ENCODE assay signal across 20 cellular contexts in genomic region chr12:119008691-119009221, GRCh38. TPM values are rescaled to one million over a fixed set of nuclear protein-coding genes. Genes with fewer than 3 reads are reported as not detected.
A peak's percentile ranks its signal among the peaks of the same experiment; 100 is the strongest.
DNase-seq lines count a peak whose midpoint lies in the region; ATAC-seq and FAIRE-seq lines count a peak whose summit lies in the region.
"Had no signal": no experiment of that assay in that cellular context is flagged by ENCODE, and none has a peak within 500 bp of the region (broad histone marks: within the 10 kb centered on the region; RNA-seq: fewer than 3 reads in every experiment).

No MANE protein-coding gene starts in this region.

- no peak overlapping the region for H3K27ac Mint-ChIP-seq in natural killer cell treated with Interleukin-12 subunit alpha and Interleukin-12 subunit beta and Interleukin-15 and Interleukin-18, amount 100 ng/mL, for 72 hours
- H3K27ac Mint-ChIP-seq: stimulated activated naive B cell treated with anti-CD40 and anti-IgM and Interleukin-4, amounts not matched to agents 10 μg/mL and 1 μg/mL and 100 μg/mL, for 72 hours had no signal

- ATAC-seq in natural killer cell treated with Interleukin-12 subunit alpha and Interleukin-12 subunit beta and Interleukin-15 and Interleukin-18, amount 100 ng/mL, for 72 hours, result no peak
- ATAC-seq: gastroesophageal sphincter; left colon; right cardiac atrium; stimulated activated naive B cell treated with anti-CD40 and anti-IgM and Interleukin-4, amounts not matched to agents 10 μg/mL and 1 μg/mL and 100 μg/mL, for 72 hours had no signal

- peak overlapping the region; percentile 63 for H3K4me2 ChIP-seq in neuronal stem cell (ENCODE audit: insufficient read depth, low read length, poor library complexity, severe bottlenecking)
- H3K4me2 ChIP-seq: BLaER1 had no signal

- 5% methylated on average over 20 of the region's 20 CpGs for WGBS in ectodermal cell, 2 experiments
- no CpG with 5 or more reads among the region's 20 CpGs for WGBS in neuronal stem cell (ENCODE audit: extremely low coverage in 2 of 2, insufficient read length in 2 of 2, insufficient replicate concordance in 1 of 2), 2 donors
- 3 to 7% (median 5%) methylated on average over 20 of the region's 20 CpGs for whole genome bisulfite sequencing in small intestine, 3 donors

- no peak overlapping the region for H3K4me3 Mint-ChIP-seq in natural killer cell treated with Interleukin-12 subunit alpha and Interleukin-12 subunit beta and Interleukin-15 and Interleukin-18, amount 100 ng/mL, for 72 hours
- H3K4me3 Mint-ChIP-seq: stimulated activated naive B cell treated with anti-CD40 and anti-IgM and Interleukin-4, amounts not matched to agents 10 μg/mL and 1 μg/mL and 100 μg/mL, for 72 hours had no signal

- H3K9ac ChIP-seq in HUES6 (ENCODE audit: low read length) (peak overlapping the region; percentile 35), neuronal stem cell (ENCODE audit: low read depth, low read length, poor library complexity) (peak overlapping the region; percentile 39)
- H3K9ac ChIP-seq: BLaER1 had no signal

- no peak overlapping the region for H2BK12ac ChIP-seq in neuronal stem cell (ENCODE audit: low read length)

- no peaks in the 10 kb centered on the region for H3K79me1 ChIP-seq in neuronal stem cell (ENCODE audit: low read depth, low read length)

- no peak overlapping the region for H3K4ac ChIP-seq in neuronal stem cell (ENCODE audit: low read length)

- peak overlapping the region; percentile 61 for H2AFZ ChIP-seq in neuronal stem cell (ENCODE audit: low read length)

- no peaks in the 10 kb centered on the region for H3K36me3 Mint-ChIP-seq in natural killer cell treated with Interleukin-12 subunit alpha and Interleukin-12 subunit beta and Interleukin-15 and Interleukin-18, amount 100 ng/mL, for 72 hours

- no peak overlapping the region for H2BK120ac ChIP-seq in neuronal stem cell (ENCODE audit: low read depth, low read length)

- no peak overlapping the region for H3K14ac ChIP-seq in neuronal stem cell (ENCODE audit: low read length)

- H3K4me1 Mint-ChIP-seq in natural killer cell treated with Interleukin-12 subunit alpha and Interleukin-12 subunit beta and Interleukin-15 and Interleukin-18, amount 100 ng/mL, for 72 hours (ENCODE audit: low read depth in 2 of 2), result no peaks in the 10 kb centered on the region

- DNase-seq in NCI-H2227 treated with DMSO at 0.1 percent for 48 hours (lab: John Stamatoyannopoulos, UW) (peak; percentile 88), neuronal stem cell (ENCODE audit: low spot score) (peak; percentile 88), small intestine (no peak), OCI-M2 (lab: John Stamatoyannopoulos, UW; ENCODE audit: unreplicated experiment) (no peak), GM19238 (ENCODE audit: insufficient read length, low spot score) (no peak)
- no peak for DNase-seq in natural killer cell treated with Interleukin-12 subunit alpha and Interleukin-12 subunit beta and Interleukin-15 and Interleukin-18, amount 100 ng/mL, for 72 hours (ENCODE audit: low spot score)
- DNase-seq: activated naive CD4-positive, alpha-beta T cell treated with Interleukin-2 at 50 U/mL for 16 hours; left colon; NCI-H2081; right cardiac atrium; RPMI8226; stimulated activated naive B cell treated with anti-CD40 and anti-IgM and Interleukin-4, amounts not matched to agents 10 μg/mL and 1 μg/mL and 100 μg/mL, for 72 hours had no signal

- H2BK5ac ChIP-seq in neuronal stem cell (ENCODE audit: low read length), result no peak overlapping the region

- H3K4me1 ChIP-seq in HUES6 (ENCODE audit: control insufficient read depth, insufficient read depth, low read length) (peaks cover 30% of the 10 kb centered on the region), ectodermal cell (ENCODE audit: control insufficient read depth, insufficient read depth, low read length) (peaks cover 59% of the 10 kb centered on the region), neuronal stem cell (ENCODE audit: control insufficient read depth in 2 of 2, insufficient read depth in 1 of 2, low read depth in 1 of 2, low read length in 2 of 2) (peaks cover 0 to 34% of the 10 kb centered on the region in 2 donors), small intestine (ENCODE audit: control insufficient read depth in 2 of 2, insufficient read depth in 1 of 2, low read depth in 1 of 2, low read length in 1 of 2) (no peaks in the 10 kb centered on the region)
- H3K4me1 ChIP-seq: BLaER1, gastroesophageal sphincter, vagina had no signal

- no peak overlapping the region for H2BK15ac ChIP-seq in neuronal stem cell (ENCODE audit: low read length)

- H3K18ac ChIP-seq in neuronal stem cell (ENCODE audit: low read length), result peak overlapping the region; percentile 78

- H4K8ac ChIP-seq in neuronal stem cell (ENCODE audit: low read depth, low read length), result no peak overlapping the region

- peak overlapping the region; percentile 44 for H3K4me3 ChIP-seq in HUES6 (ENCODE audit: low read depth, low read length)
- H3K4me3 ChIP-seq in ectodermal cell (ENCODE audit: insufficient read depth, low read depth, low read length), result peak overlapping the region; percentile 2
- H3K4me3 ChIP-seq in neuronal stem cell (ENCODE audit: low read length in 2 of 2), result peak overlapping the region in 1 of 2 donors; percentile 65
- H3K4me3 ChIP-seq in small intestine (ENCODE audit: low read depth in 1 of 2, low read length in 2 of 2), result no peak overlapping the region
- H3K4me3 ChIP-seq: BLaER1, gastroesophageal sphincter, vagina had no signal

- no peak overlapping the region for H4K91ac ChIP-seq in neuronal stem cell (ENCODE audit: low read depth, low read length, poor library complexity)

- no peak for FAIRE-seq in small intestine (lab: Jason Lieb, UNC)
- FAIRE-seq: bronchial epithelial cell had no signal

- H3K27ac ChIP-seq in HUES6 (ENCODE audit: low read depth, low read length) (no peak overlapping the region), ectodermal cell (ENCODE audit: insufficient read depth, low read depth, low read length, poor library complexity, severe bottlenecking) (peak overlapping the region; percentile 86), neuronal stem cell (replicated peaks; ENCODE audit: low read length) (peak overlapping the region; percentile 88), small intestine (ENCODE audit: low read depth in 1 of 2, low read length in 1 of 2) (no peak overlapping the region)
- H3K27ac ChIP-seq: BLaER1, gastroesophageal sphincter, vagina had no signal

- H3K27me3 ChIP-seq in HUES6 (ENCODE audit: control insufficient read depth, insufficient read depth, low read length), result peaks cover 8% of the 10 kb centered on the region; the same call in 1 of the 2 replicates
- no peaks in the 10 kb centered on the region for H3K27me3 ChIP-seq in ectodermal cell (ENCODE audit: control insufficient read depth, insufficient read depth, low read length, poor library complexity, severe bottlenecking)
- H3K27me3 ChIP-seq in neuronal stem cell (ENCODE audit: control insufficient read depth in 3 of 3, insufficient read depth in 3 of 3, low read depth in 1 of 3, low read length in 3 of 3), result peaks cover 0 to 12% (median 0%) of the 10 kb centered on the region in 3 experiments
- peaks cover 0 to 8% of the 10 kb centered on the region in 2 donors for H3K27me3 ChIP-seq in small intestine (ENCODE audit: control insufficient read depth in 2 of 2, insufficient read depth in 2 of 2, low read length in 2 of 2)
- H3K27me3 ChIP-seq: BLaER1, vagina had no signal

- no peaks in the 10 kb centered on the region for H3K9me3 ChIP-seq in HUES6 (ENCODE audit: control insufficient read depth, insufficient read depth, low read depth, low read length)
- H3K9me3 ChIP-seq in ectodermal cell (ENCODE audit: control insufficient read depth, low read length), result no peaks in the 10 kb centered on the region
- H3K9me3 ChIP-seq in neuronal stem cell (replicated peaks in 1 of 2; ENCODE audit: control insufficient read depth in 2 of 2, insufficient read depth in 1 of 2, low read depth in 1 of 2, low read length in 2 of 2), result no peaks in the 10 kb centered on the region
- no peaks in the 10 kb centered on the region for H3K9me3 ChIP-seq in small intestine (ENCODE audit: control insufficient read depth, low read depth)
- H3K9me3 ChIP-seq: vagina had no signal

- H3K27me3 Mint-ChIP-seq in natural killer cell treated with Interleukin-12 subunit alpha and Interleukin-12 subunit beta and Interleukin-15 and Interleukin-18, amount 100 ng/mL, for 72 hours, result peaks cover 18 to 40% of the 10 kb centered on the region in 2 donors

- no peaks in the 10 kb centered on the region for H3K36me3 ChIP-seq in HUES6 (ENCODE audit: control insufficient read depth, insufficient read depth, low read length)
- H3K36me3 ChIP-seq in ectodermal cell (ENCODE audit: control insufficient read depth, insufficient read depth, low read length), result no peaks in the 10 kb centered on the region
- H3K36me3 ChIP-seq in neuronal stem cell (replicated peaks in 1 of 2; ENCODE audit: control insufficient read depth in 2 of 2, insufficient read depth in 2 of 2, low read length in 2 of 2), result no peaks in the 10 kb centered on the region
- H3K36me3 ChIP-seq in small intestine (ENCODE audit: control insufficient read depth in 2 of 2, insufficient read depth in 2 of 2, low read length in 2 of 2), result no peaks in the 10 kb centered on the region
- H3K36me3 ChIP-seq: BLaER1, gastroesophageal sphincter, vagina had no signal

- H2AK5ac ChIP-seq in neuronal stem cell (ENCODE audit: low read depth, low read length), result no peak overlapping the region

- peaks cover 9% of the 10 kb centered on the region for H3K9me3 Mint-ChIP-seq in natural killer cell treated with Interleukin-12 subunit alpha and Interleukin-12 subunit beta and Interleukin-15 and Interleukin-18, amount 100 ng/mL, for 72 hours

- no peak overlapping the region for H3K23ac ChIP-seq in neuronal stem cell (ENCODE audit: low read depth, low read length, poor library complexity)

RNA-seq across cellular contexts. Expression of gene SRRM4, which starts 27.4 kb away (rescaled TPM):
- polyA plus RNA-seq in ectodermal cell (2013, experiment 1 of 4), result 1.6 TPM
- 1.9 TPM for polyA plus RNA-seq in ectodermal cell (2013, experiment 2 of 4)
- 1.9 TPM for polyA plus RNA-seq in ectodermal cell (2013, experiment 3 of 4)
- polyA plus RNA-seq in ectodermal cell (2013, experiment 4 of 4), result 2.4 TPM
- 0.47 TPM for polyA plus RNA-seq in neuronal stem cell (2013, experiment 1 of 2)
- 0.46 TPM for polyA plus RNA-seq in neuronal stem cell (2013, experiment 2 of 2)
- total RNA-seq in natural killer cell treated with Interleukin-12 subunit alpha and Interleukin-12 subunit beta and Interleukin-15 and Interleukin-18, amount 100 ng/mL, for 72 hours, result not detected
- polyA plus RNA-seq in small intestine, result under 1 TPM in 1 of 3 donors, not detected in 2; 0.21 TPM
- total RNA-seq: bronchial epithelial cell, Daoy, left colon, myocyte had no signal

Comparison
In these comparisons a context has a peak if more than half of its experiments do, and no peak if none do; other contexts are left out.
1. H3K27ac ChIP-seq: peak in ectodermal cell (single experiment) and neuronal stem cell (single experiment); none in HUES6 (single experiment) and small intestine (0 of 2).
2. H3K4me3 ChIP-seq: peak in HUES6 (single experiment) and ectodermal cell (single experiment); none in small intestine (0 of 2).
3. DNase-seq: peak in NCI-H2227 treated with DMSO at 0.1 percent for 48 hours (single experiment) and neuronal stem cell (single experiment); none in natural killer cell treated with Interleukin-12 subunit alpha and Interleukin-12 subunit beta and Interleukin-15 and Interleukin-18, amount 100 ng/mL, for 72 hours (single experiment), small intestine (single experiment), OCI-M2 (single experiment) and GM19238 (single experiment).